Comparison of ENCODE assay signal across 13 cellular contexts in the genomic region with DNA sequence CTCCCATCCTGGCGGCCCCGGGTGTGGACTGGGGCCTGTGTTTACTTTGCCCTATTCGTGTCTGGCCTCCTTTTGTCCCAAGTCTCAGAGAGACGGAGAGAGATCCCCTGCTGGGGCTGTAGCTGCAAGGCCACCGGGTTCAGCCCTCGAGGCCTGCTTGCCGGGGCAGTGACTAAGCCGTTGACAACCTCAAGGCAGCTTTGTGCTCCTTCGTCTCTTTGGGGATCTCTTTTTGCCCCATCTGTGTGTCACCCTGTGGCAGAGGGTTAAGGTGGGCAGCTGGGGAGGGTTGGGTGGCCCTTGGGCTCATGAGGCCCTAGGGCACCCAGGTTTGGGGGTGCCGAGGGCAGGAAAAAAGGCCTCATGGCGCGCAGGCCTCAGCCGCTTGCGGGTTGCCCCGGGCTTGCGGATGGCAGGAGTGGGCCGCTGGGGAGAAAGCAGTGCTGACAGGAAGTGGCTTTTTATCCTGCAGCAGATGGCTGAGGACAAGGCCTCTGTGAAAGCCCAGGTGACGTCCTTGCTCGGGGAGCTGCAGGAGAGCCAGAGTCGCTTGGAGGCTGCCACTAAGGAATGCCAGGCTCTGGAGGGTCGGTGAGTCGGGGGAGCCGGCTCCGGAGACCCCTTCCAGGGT. TPM values are rescaled to one million over a fixed set of nuclear protein-coding genes. Genes with fewer than 3 reads are reported as not detected.
DNase-seq lines count a peak whose midpoint lies in the region; ATAC-seq and TF ChIP-seq lines count a peak whose summit lies in the region.
"Not testable (repeated sequence)": the region's sequence is repeated elsewhere in the genome, so short reads cannot be mapped to it uniquely, and the experiment has no call there.
"Had no signal": no experiment of that assay in that cellular context is flagged by ENCODE, and none has a peak within 500 bp of the region (broad histone marks: within the 10 kb centered on the region; RNA-seq: fewer than 3 reads in every experiment).

No MANE protein-coding gene starts in this region.

- H3K27ac Mint-ChIP-seq in T-cell; activated CD8-positive, alpha-beta T cell treated with anti-CD3 and anti-CD28 coated beads for 36 hours; activated T-cell treated with anti-CD3 and anti-CD28 coated beads, Interleukin-2, amount 50 U/mL, for 72 hours; activated naive CD8-positive, alpha-beta T cell treated with anti-CD3 and anti-CD28 coated beads, Interleukin-2, amount 50 U/mL, for 24 hours; naive thymus-derived CD4-positive, alpha-beta T cell; stimulated activated effector memory CD8-positive, alpha-beta T cell treated with anti-CD3 and anti-CD28 coated beads, Interleukin-12 subunit alpha, Interleukin-12 subunit beta, amount 100 ng/mL, for 72 hours: not testable (repeated sequence)

- not testable (repeated sequence) for H3K27me3 Mint-ChIP-seq in T-cell; activated CD8-positive, alpha-beta T cell treated with anti-CD3 and anti-CD28 coated beads for 36 hours; activated T-cell treated with anti-CD3 and anti-CD28 coated beads, Interleukin-2, amount 50 U/mL, for 72 hours (ENCODE audit: low read depth); activated naive CD8-positive, alpha-beta T cell treated with anti-CD3 and anti-CD28 coated beads, Interleukin-2, amount 50 U/mL, for 24 hours; naive thymus-derived CD4-positive, alpha-beta T cell

- POLR2A ChIA-PET in T-cell (lab: Charles Lee); activated CD8-positive, alpha-beta T cell treated with anti-CD3 and anti-CD28 coated beads for 36 hours (lab: Charles Lee); naive thymus-derived CD4-positive, alpha-beta T cell (lab: Charles Lee): not testable (repeated sequence)

- not testable (repeated sequence) for H3K4me2 ChIP-seq in DND-41 (ENCODE audit: insufficient read depth, low read length)

- not testable (repeated sequence) for H3K4me1 Mint-ChIP-seq in T-cell; activated CD8-positive, alpha-beta T cell treated with anti-CD3 and anti-CD28 coated beads for 36 hours (ENCODE audit: low read depth); activated T-cell treated with anti-CD3 and anti-CD28 coated beads, Interleukin-2, amount 50 U/mL, for 72 hours (ENCODE audit: low read depth); activated naive CD8-positive, alpha-beta T cell treated with anti-CD3 and anti-CD28 coated beads, Interleukin-2, amount 50 U/mL, for 24 hours; stimulated activated effector memory CD8-positive, alpha-beta T cell treated with anti-CD3 and anti-CD28 coated beads, Interleukin-12 subunit alpha, Interleukin-12 subunit beta, amount 100 ng/mL, for 72 hours
- H3K4me1 Mint-ChIP-seq in naive thymus-derived CD4-positive, alpha-beta T cell: peaks cover 4 to 12% (median 8%) of the 10 kb centered on the region in 7 donors

- DNase-seq in DND-41; T-cell; activated CD8-positive, alpha-beta T cell treated with anti-CD3 and anti-CD28 coated beads for 36 hours; activated T-cell treated with anti-CD3 and anti-CD28 coated beads, Interleukin-2, amount 50 U/mL, for 72 hours; activated naive CD8-positive, alpha-beta T cell treated with anti-CD3 and anti-CD28 coated beads, Interleukin-2, amount 50 U/mL, for 24 hours; naive thymus-derived CD4-positive, alpha-beta T cell; stimulated activated effector memory CD8-positive, alpha-beta T cell treated with anti-CD3 and anti-CD28 coated beads, Interleukin-12 subunit alpha, Interleukin-12 subunit beta, amount 100 ng/mL, for 72 hours (ENCODE audit: low spot score in 2 of 2): not testable (repeated sequence)

- not testable (repeated sequence) for H2AFZ ChIP-seq in DND-41 (ENCODE audit: low read depth, low read length)

- intact Hi-C loops in activated CD8-positive, alpha-beta T cell treated with anti-CD3 and anti-CD28 coated beads for 36 hours (cut with micrococcal nuclease); naive thymus-derived CD4-positive, alpha-beta T cell (cut with micrococcal nuclease): not testable (repeated sequence)

- TF ChIP-seq CTCF in DND-41 (IDR thresholded peaks at IDR 0.05; ENCODE audit: borderline replicate concordance, extremely low read depth, low read length, poor library complexity, severe bottlenecking); activated CD8-positive, alpha-beta T cell treated with anti-CD3 and anti-CD28 coated beads for 36 hours (IDR thresholded peaks at IDR 0.05): not testable (repeated sequence)

- not testable (repeated sequence) for H3K9me3 ChIP-seq in DND-41 (ENCODE audit: insufficient read depth, low read length, severe bottlenecking); naive thymus-derived CD4-positive, alpha-beta T cell (ENCODE audit: control insufficient read depth in 2 of 3, low read length in 3 of 3)

- not testable (repeated sequence) for H3K9me3 Mint-ChIP-seq in T-cell; activated CD8-positive, alpha-beta T cell treated with anti-CD3 and anti-CD28 coated beads for 36 hours; activated T-cell treated with anti-CD3 and anti-CD28 coated beads, Interleukin-2, amount 50 U/mL, for 72 hours; activated naive CD8-positive, alpha-beta T cell treated with anti-CD3 and anti-CD28 coated beads, Interleukin-2, amount 50 U/mL, for 24 hours; naive thymus-derived CD4-positive, alpha-beta T cell; stimulated activated effector memory CD8-positive, alpha-beta T cell treated with anti-CD3 and anti-CD28 coated beads, Interleukin-12 subunit alpha, Interleukin-12 subunit beta, amount 100 ng/mL, for 72 hours

- ATAC-seq in DND-41 (ENCODE audit: insufficient read depth, low read depth) (peak; percentile 87), T-cell (replicated peaks in 1 of 4) (peak; percentile 77 to 91 (median 80))
- peak; percentile 87 for ATAC-seq in activated CD8-positive, alpha-beta T cell treated with anti-CD3 and anti-CD28 coated beads for 36 hours
- ATAC-seq in activated T-cell treated with anti-CD3 and anti-CD28 coated beads, Interleukin-2, amount 50 U/mL, for 72 hours (replicated peaks in 1 of 2): peak; percentile 79 to 82
- ATAC-seq in activated naive CD8-positive, alpha-beta T cell treated with anti-CD3 and anti-CD28 coated beads, Interleukin-2, amount 50 U/mL, for 24 hours: peak; percentile 77
- peak; percentile 56 for ATAC-seq in naive thymus-derived CD4-positive, alpha-beta T cell
- peak; percentile 90 for ATAC-seq in stimulated activated effector memory CD8-positive, alpha-beta T cell treated with anti-CD3 and anti-CD28 coated beads, Interleukin-12 subunit alpha, Interleukin-12 subunit beta, amount 100 ng/mL, for 72 hours

- not testable (repeated sequence) for H3K4me3 Mint-ChIP-seq in T-cell; activated CD8-positive, alpha-beta T cell treated with anti-CD3 and anti-CD28 coated beads for 36 hours; activated T-cell treated with anti-CD3 and anti-CD28 coated beads, Interleukin-2, amount 50 U/mL, for 72 hours; activated naive CD8-positive, alpha-beta T cell treated with anti-CD3 and anti-CD28 coated beads, Interleukin-2, amount 50 U/mL, for 24 hours; naive thymus-derived CD4-positive, alpha-beta T cell; stimulated activated effector memory CD8-positive, alpha-beta T cell treated with anti-CD3 and anti-CD28 coated beads, Interleukin-12 subunit alpha, Interleukin-12 subunit beta, amount 100 ng/mL, for 72 hours

- peaks cover 20% of the 10 kb centered on the region for H3K36me3 ChIP-seq in DND-41 (ENCODE audit: insufficient read depth, low read length)
- H3K36me3 ChIP-seq in naive thymus-derived CD4-positive, alpha-beta T cell (ENCODE audit: control insufficient read depth in 2 of 3, insufficient read depth in 3 of 3, low read length in 3 of 3): not testable (repeated sequence)

- H3K9ac ChIP-seq in DND-41 (ENCODE audit: low read depth, low read length): not testable (repeated sequence)

- peaks cover 11% of the 10 kb centered on the region for H3K36me3 Mint-ChIP-seq in T-cell
- H3K36me3 Mint-ChIP-seq in activated CD8-positive, alpha-beta T cell treated with anti-CD3 and anti-CD28 coated beads for 36 hours (ENCODE audit: low read depth); activated T-cell treated with anti-CD3 and anti-CD28 coated beads, Interleukin-2, amount 50 U/mL, for 72 hours (ENCODE audit: insufficient read depth in 2 of 2); activated naive CD8-positive, alpha-beta T cell treated with anti-CD3 and anti-CD28 coated beads, Interleukin-2, amount 50 U/mL, for 24 hours (ENCODE audit: low read depth); naive thymus-derived CD4-positive, alpha-beta T cell: not testable (repeated sequence)
- peaks cover 27% of the 10 kb centered on the region for H3K36me3 Mint-ChIP-seq in stimulated activated effector memory CD8-positive, alpha-beta T cell treated with anti-CD3 and anti-CD28 coated beads, Interleukin-12 subunit alpha, Interleukin-12 subunit beta, amount 100 ng/mL, for 72 hours

- not testable (repeated sequence) for H3K79me2 ChIP-seq in DND-41 (ENCODE audit: insufficient read depth, low read length)

- H4K20me1 ChIP-seq in DND-41 (ENCODE audit: insufficient read depth, low read length): not testable (repeated sequence)

- H3K4me1 ChIP-seq in DND-41 (ENCODE audit: insufficient read depth, low read length); naive thymus-derived CD4-positive, alpha-beta T cell (ENCODE audit: control insufficient read depth in 2 of 2, insufficient read depth in 2 of 2, low read length in 2 of 2): not testable (repeated sequence)

- not testable (repeated sequence) for H3K27ac ChIP-seq in DND-41 (ENCODE audit: low read length); naive thymus-derived CD4-positive, alpha-beta T cell (ENCODE audit: low read depth, low read length)

- H3K4me3 ChIP-seq in DND-41 (ENCODE audit: low read depth in 1 of 2, low read length in 2 of 2); naive thymus-derived CD4-positive, alpha-beta T cell (ENCODE audit: low read length): not testable (repeated sequence)

- H3K27me3 ChIP-seq in DND-41 (ENCODE audit: insufficient read depth, low read length, poor library complexity); naive thymus-derived CD4-positive, alpha-beta T cell (ENCODE audit: control insufficient read depth in 2 of 2, insufficient read depth in 2 of 2, low read length in 2 of 2): not testable (repeated sequence)

- CTCF ChIA-PET in T-cell (lab: Charles Lee); activated CD8-positive, alpha-beta T cell treated with anti-CD3 and anti-CD28 coated beads for 36 hours (lab: Charles Lee); naive thymus-derived CD4-positive, alpha-beta T cell (lab: Charles Lee): not testable (repeated sequence)

RNA-seq across cellular contexts. Expression of gene IKBKG, which starts 10.8 kb away (rescaled TPM):
- 10 to 100 TPM; 32.4 to 59.1 (median 54.0) TPM for total RNA-seq in T-cell
- 10 to 100 TPM; 34.4 to 40.6 TPM for total RNA-seq in activated CD8-positive, alpha-beta T cell treated with anti-CD3 and anti-CD28 coated beads for 36 hours
- total RNA-seq in activated T-cell treated with anti-CD3 and anti-CD28 coated beads, Interleukin-2, amount 50 U/mL, for 72 hours: 10 to 100 TPM; 38.4 to 39.4 TPM
- total RNA-seq in naive thymus-derived CD4-positive, alpha-beta T cell: 10 to 100 TPM; 29.6 to 45.5 (median 38.8) TPM
- polyA plus RNA-seq in naive thymus-derived CD4-positive, alpha-beta T cell: 10 to 100 TPM; 19.6 to 26.4 TPM

RNA-seq across cellular contexts. Expression of gene G6PD, which starts 11.5 kb away (rescaled TPM):
- total RNA-seq in T-cell: 10 to 100 TPM; 46.0 to 59.5 (median 52.4) TPM
- 10 to 100 TPM; 88.4 to 92.5 TPM for total RNA-seq in activated CD8-positive, alpha-beta T cell treated with anti-CD3 and anti-CD28 coated beads for 36 hours
- total RNA-seq in activated T-cell treated with anti-CD3 and anti-CD28 coated beads, Interleukin-2, amount 50 U/mL, for 72 hours: 10 to 100 TPM; 46.9 to 47.3 TPM
- 10 to 100 TPM; 35.4 to 74.3 (median 52.7) TPM for total RNA-seq in naive thymus-derived CD4-positive, alpha-beta T cell
- 1 to 10 TPM; 3.9 to 6.2 TPM for polyA plus RNA-seq in naive thymus-derived CD4-positive, alpha-beta T cell

RNA-seq across cellular contexts. Expression of gene CTAG1A, which starts 26.8 kb away (rescaled TPM):
- not detected for total RNA-seq in T-cell
- not detected for total RNA-seq in activated CD8-positive, alpha-beta T cell treated with anti-CD3 and anti-CD28 coated beads for 36 hours
- not detected for total RNA-seq in activated T-cell treated with anti-CD3 and anti-CD28 coated beads, Interleukin-2, amount 50 U/mL, for 72 hours
- not detected for total RNA-seq in naive thymus-derived CD4-positive, alpha-beta T cell
- not detected for polyA plus RNA-seq in naive thymus-derived CD4-positive, alpha-beta T cell
- total RNA-seq: Calu3; CD4-positive, alpha-beta memory T cell; G401; GM12878; H7; HFFc6 had no signal
- polyA plus RNA-seq: CD4-positive, alpha-beta memory T cell; GM12878 had no signal

RNA-seq across cellular contexts. Expression of gene FAM3A, which starts 42.1 kb away (rescaled TPM):
- total RNA-seq in T-cell: 10 to 100 TPM; 33.9 to 67.6 (median 57.8) TPM
- total RNA-seq in activated CD8-positive, alpha-beta T cell treated with anti-CD3 and anti-CD28 coated beads for 36 hours: 10 to 100 TPM; 27.9 to 31.9 TPM
- total RNA-seq in activated T-cell treated with anti-CD3 and anti-CD28 coated beads, Interleukin-2, amount 50 U/mL, for 72 hours: 10 to 100 TPM; 31.2 to 32.9 TPM
- 10 to 100 TPM; 37.6 to 63.7 (median 50.9) TPM for total RNA-seq in naive thymus-derived CD4-positive, alpha-beta T cell
- polyA plus RNA-seq in naive thymus-derived CD4-positive, alpha-beta T cell: 10 to 100 TPM; 22.2 to 31.1 TPM
